ENCODE assay signal across 8 cellular contexts in genomic region chr9:90102292-90102901, GRCh38.
DNase-seq lines count a peak whose midpoint lies in the region; ATAC-seq and TF ChIP-seq lines count a peak whose summit lies in the region.

No MANE protein-coding gene starts in this region.

- CTCF ChIA-PET in GM10248 (lab: Yijun Ruan, JAX): interaction anchor here (0.6 to 5.1 kb wide), 11 partner anchors 10 to 965 kb away, joined by 3 to 298 read pairs (median 3); partner anchors contain the start of gene GADD45G

- H3K36me3 ChIP-seq in vagina: no peaks in the 10 kb centered on the region

- TF ChIP-seq CTCF in GM10248 (IDR thresholded peaks at IDR 0.05; ENCODE audit: control extremely low read depth, extremely low read depth, low read depth, missing control alignments) (peak; percentile 70), NB4 (IDR thresholded peaks at IDR 0.05; ENCODE audit: low read depth, low read length) (peak; percentile 64), progenitor cell of endocrine pancreas (IDR thresholded peaks at IDR 0.05; ENCODE audit: unreplicated experiment) (peak; percentile 87), vagina (IDR thresholded peaks at IDR 0.05) (peak; percentile 53 to 79 (median 74))

- intact Hi-C loops in Right ventricle myocardium superior (cut with DNase I) (no loop called here), vagina (cut with DNase I) (loop anchor here (5.0 kb wide), 1 partner anchor 505 kb away; no protein-coding TSS in a partner anchor)

- H3K4me3 Mint-ChIP-seq in activated naive CD8-positive, alpha-beta T cell treated with anti-CD3 and anti-CD28 coated beads for 36 hours: no peak overlapping the region
- H3K4me3 Mint-ChIP-seq in progenitor cell of endocrine pancreas (ENCODE audit: low read depth): no peak overlapping the region

- H3K4me3 ChIP-seq in NB4 (ENCODE audit: low read depth, low read length) (no peak overlapping the region), vagina (no peak overlapping the region)

- no peaks in the 10 kb centered on the region for H3K27me3 ChIP-seq in vagina

- POLR2A ChIA-PET in GM10248 (lab: Yijun Ruan, JAX): no interaction called here

- no peak overlapping the region for H3K27ac ChIP-seq in vagina

- peaks cover 10% of the 10 kb centered on the region for H3K4me1 ChIP-seq in vagina

- peaks cover 5% of the 10 kb centered on the region for H3K4me1 Mint-ChIP-seq in activated naive CD8-positive, alpha-beta T cell treated with anti-CD3 and anti-CD28 coated beads for 36 hours
- peaks cover 1% of the 10 kb centered on the region for H3K4me1 Mint-ChIP-seq in progenitor cell of endocrine pancreas (ENCODE audit: low read depth)

- peak; percentile 85 for DNase-seq in GM10248 (ENCODE audit: extremely low spot score)
- DNase-seq in NB4 (ENCODE audit: low read depth): peak; percentile 83
- DNase-seq in activated naive CD8-positive, alpha-beta T cell treated with anti-CD3 and anti-CD28 coated beads for 36 hours: peak; percentile 77
- peak; percentile 78 for DNase-seq in Right ventricle myocardium superior
- peak; percentile 68 for DNase-seq in progenitor cell of endocrine pancreas (ENCODE audit: low spot score, unreplicated experiment)
- no peak for DNase-seq in vagina (ENCODE audit: extremely low spot score in 2 of 2)

- no peaks in the 10 kb centered on the region for H3K36me3 Mint-ChIP-seq in activated naive CD8-positive, alpha-beta T cell treated with anti-CD3 and anti-CD28 coated beads for 36 hours
- H3K36me3 Mint-ChIP-seq in progenitor cell of endocrine pancreas (ENCODE audit: insufficient read depth): no peaks in the 10 kb centered on the region

- H3K27ac Mint-ChIP-seq in activated naive CD8-positive, alpha-beta T cell treated with anti-CD3 and anti-CD28 coated beads for 36 hours: no peak overlapping the region
- H3K27ac Mint-ChIP-seq in progenitor cell of endocrine pancreas: no peak overlapping the region

- H3K9me3 ChIP-seq in vagina: no peaks in the 10 kb centered on the region

- peaks cover 7% of the 10 kb centered on the region for H3K27me3 Mint-ChIP-seq in activated naive CD8-positive, alpha-beta T cell treated with anti-CD3 and anti-CD28 coated beads for 36 hours
- H3K27me3 Mint-ChIP-seq in progenitor cell of endocrine pancreas: peaks cover 11% of the 10 kb centered on the region

- no peak for TF ChIP-seq POLR2A in NB4 (IDR thresholded peaks at IDR 0.05; ENCODE audit: extremely low read depth, insufficient read length)
- TF ChIP-seq POLR2A in vagina (IDR thresholded peaks at IDR 0.05): no peak

- peak; percentile 91 for ATAC-seq in HG02571 (IDR thresholded peaks at IDR 0.05; ENCODE audit: unreplicated experiment)
- ATAC-seq in SK-N-SH treated with all-trans-retinoic acid at 6 μM for 48 hours: peak; percentile 86
- peak; percentile 80 for ATAC-seq in Right ventricle myocardium superior (ENCODE audit: poor library complexity)

- no peaks in the 10 kb centered on the region for H3K9me3 Mint-ChIP-seq in activated naive CD8-positive, alpha-beta T cell treated with anti-CD3 and anti-CD28 coated beads for 36 hours
- no peaks in the 10 kb centered on the region for H3K9me3 Mint-ChIP-seq in progenitor cell of endocrine pancreas (ENCODE audit: low read depth)

TF ChIP-seq in SK-N-SH treated with all-trans-retinoic acid at 6 μM for 48 hours, 23 proteins besides CTCF, POLR2A, EP300 and RAD21:
- TF ChIP-seq ZFP3 (CRISPR knock-in tag; IDR thresholded peaks at IDR 0.05) (no peak), ZNF70 (CRISPR knock-in tag; IDR thresholded peaks at IDR 0.05) (no peak), ZNF8 (CRISPR knock-in tag; IDR thresholded peaks at IDR 0.05) (no peak)

Comparison
In these comparisons a context has a peak if more than half of its experiments do, and no peak if none do; other contexts are left out.
1. DNase-seq: peak in GM10248 (single experiment), NB4 (single experiment), activated naive CD8-positive, alpha-beta T cell treated with anti-CD3 and anti-CD28 coated beads for 36 hours (single experiment), Right ventricle myocardium superior (single experiment) and progenitor cell of endocrine pancreas (single experiment); none in vagina (0 of 2).
2. Peak in every context shown above with its lines, with median percentiles within 50 percentile points of each other: CTCF ChIP-seq and ATAC-seq.